ENCODE assay signal across 27 cellular contexts in the genomic region with DNA sequence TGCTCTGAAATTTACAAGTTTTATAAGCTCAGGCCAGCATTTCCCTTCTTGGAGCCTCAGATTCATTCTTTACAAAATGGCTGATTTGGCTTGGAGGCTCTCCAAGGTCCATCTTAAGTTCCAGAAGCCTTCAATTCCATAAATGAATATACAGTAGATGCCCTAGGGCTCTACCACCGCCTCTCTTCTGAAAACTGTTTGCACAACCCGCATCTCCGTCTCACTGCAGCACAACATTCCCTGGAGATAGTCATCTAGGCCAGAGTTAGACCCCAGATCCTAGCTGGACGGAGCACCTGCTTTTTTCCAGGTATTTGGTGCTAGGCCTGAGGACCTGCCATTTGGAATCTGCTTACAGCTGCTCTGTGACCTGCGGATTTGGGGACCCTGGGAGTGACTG.
"Had no signal": no experiment of that assay in that cellular context is flagged by ENCODE, and none has a peak within 500 bp of the region (broad histone marks: within the 10 kb centered on the region; RNA-seq: fewer than 3 reads in every experiment).

No MANE protein-coding gene starts in this region.

- H3K9me3 ChIP-seq: colonic mucosa, esophagus squamous epithelium, heart right ventricle, left lung, lower lobe of right lung, mucosa of descending colon had no signal

- DNase-seq: colonic mucosa; cortex of kidney; effector CD8-positive, alpha-beta T cell; effector memory CD8-positive, alpha-beta T cell; endodermal cell; erythroblast; esophagus squamous epithelium; foreskin keratinocyte; glutamatergic neuron; head of caudate nucleus; heart right ventricle; hippocampal formation; immature natural killer cell; islet precursor cell; left cardiac atrium; left lung; left ventricle myocardium superior; lower lobe of right lung; mesenchymal stem cell; mucosa of descending colon; naive B cell had no signal

- H3K4me3 Mint-ChIP-seq: dendritic cell treated with granulocyte-macrophage colony-stimulating factor and Interleukin-4, amounts not matched to agents 40 ng/mL and 50 ng/mL, for 4 days; effector memory CD8-positive, alpha-beta T cell; endodermal cell; immature natural killer cell; mesothelial cell of epicardium; naive B cell had no signal

- H3K4me1 Mint-ChIP-seq: immature natural killer cell, naive B cell had no signal

- FAIRE-seq: endometrium, frontal cortex had no signal

- H3K36me3 Mint-ChIP-seq: immature natural killer cell, mesothelial cell of epicardium, naive B cell had no signal

- H3K9me3 Mint-ChIP-seq: dendritic cell treated with granulocyte-macrophage colony-stimulating factor and Interleukin-4, amounts not matched to agents 40 ng/mL and 50 ng/mL, for 4 days; effector memory CD8-positive, alpha-beta T cell; endodermal cell; immature natural killer cell; mesothelial cell of epicardium; naive B cell had no signal

- H3K36me3 ChIP-seq: colonic mucosa, esophagus squamous epithelium, heart right ventricle, left lung, lower lobe of right lung had no signal

- H3K27ac Mint-ChIP-seq: effector memory CD8-positive, alpha-beta T cell; endodermal cell; immature natural killer cell; mesothelial cell of epicardium; naive B cell had no signal

- ATAC-seq: effector memory CD8-positive, alpha-beta T cell; esophagus mucosa; foreskin keratinocyte; heart right ventricle; left cardiac atrium; left lung; left ventricle myocardium superior; lower lobe of right lung; mucosa of descending colon had no signal

- H3K4me1 ChIP-seq: colonic mucosa, foreskin keratinocyte, left lung, lower lobe of right lung had no signal

- H3K27ac ChIP-seq: colonic mucosa, epithelial cell of prostate, esophagus squamous epithelium, foreskin keratinocyte, heart right ventricle, left lung, lower lobe of right lung had no signal

- H3K27me3 ChIP-seq: colonic mucosa, esophagus squamous epithelium, foreskin keratinocyte, heart right ventricle, left lung had no signal

- H3K4me3 ChIP-seq: colonic mucosa, esophagus squamous epithelium, heart right ventricle, left lung, lower lobe of right lung, mucosa of descending colon had no signal
